In genomic region chr3:159250961-159251360, GRCh38 we compare ENCODE assay signal across 20 cellular contexts.
"Had no signal": no experiment of that assay in that cellular context is flagged by ENCODE, and none has a peak within 500 bp of the region (broad histone marks: within the 10 kb centered on the region; RNA-seq: fewer than 3 reads in every experiment).

No MANE protein-coding gene starts in this region.

- H3K9me3 ChIP-seq: pancreas, right lobe of liver, thyroid gland had no signal

- H3K27ac ChIP-seq: dorsolateral prefrontal cortex, gastroesophageal sphincter, heart left ventricle, hepatocyte, left lung, neutrophil, pancreas, right lobe of liver, stomach, thyroid gland, vagina had no signal

- H3K4me1 ChIP-seq: gastroesophageal sphincter, heart left ventricle, left lung, pancreas, right lobe of liver, stomach, thyroid gland, vagina had no signal

- H3K4me2 ChIP-seq: hepatocyte had no signal

- ATAC-seq: gastroesophageal sphincter; heart left ventricle; left cardiac atrium; left lung; naive thymus-derived CD8-positive, alpha-beta T cell; pancreas; right lobe of liver; stimulated activated effector memory CD8-positive, alpha-beta T cell treated with anti-CD3 and anti-CD28 coated beads, Interleukin-12 subunit alpha, Interleukin-12 subunit beta, amount 100 ng/mL, for 72 hours had no signal

- H3K4me1 Mint-ChIP-seq: naive thymus-derived CD8-positive, alpha-beta T cell; neural crest cell; stimulated activated effector memory CD8-positive, alpha-beta T cell treated with anti-CD3 and anti-CD28 coated beads, Interleukin-12 subunit alpha, Interleukin-12 subunit beta, amount 100 ng/mL, for 72 hours had no signal

- H3K27me3 ChIP-seq: dorsolateral prefrontal cortex, gastroesophageal sphincter, heart left ventricle, hepatocyte, left lung, neutrophil, pancreas, right lobe of liver, thyroid gland, vagina had no signal

- H3K79me2 ChIP-seq: hepatocyte had no signal

- H3K4me3 ChIP-seq: dorsolateral prefrontal cortex, gastroesophageal sphincter, heart left ventricle, hepatocyte, left lung, pancreas, right lobe of liver, stomach, thyroid gland, vagina had no signal

- H3K27ac Mint-ChIP-seq: naive thymus-derived CD8-positive, alpha-beta T cell; stimulated activated effector memory CD8-positive, alpha-beta T cell treated with anti-CD3 and anti-CD28 coated beads, Interleukin-12 subunit alpha, Interleukin-12 subunit beta, amount 100 ng/mL, for 72 hours had no signal

- DNase-seq: dorsolateral prefrontal cortex; effector CD4-positive, alpha-beta T cell; heart left ventricle; left cardiac atrium; left lung; naive thymus-derived CD8-positive, alpha-beta T cell; pancreas; right lobe of liver; stimulated activated CD4-positive, alpha-beta T cell treated with anti-CD3 and anti-CD28 coated beads, Interleukin-2, amount 100 ng/mL, for 24 hours; stimulated activated CD4-positive, alpha-beta T cell treated with anti-CD3 and anti-CD28 coated beads, Interleukin-4, amount 100 ng/mL, for 24 hours; stimulated activated naive CD4-positive, alpha-beta T cell treated with Interleukin-2 at 50 U/mL for 16 hours; stomach; thyroid gland; trophoblast cell had no signal

- H3K36me3 Mint-ChIP-seq: stimulated activated effector memory CD8-positive, alpha-beta T cell treated with anti-CD3 and anti-CD28 coated beads, Interleukin-12 subunit alpha, Interleukin-12 subunit beta, amount 100 ng/mL, for 72 hours had no signal

- H3K4me3 Mint-ChIP-seq: naive thymus-derived CD8-positive, alpha-beta T cell; neural crest cell; stimulated activated effector memory CD8-positive, alpha-beta T cell treated with anti-CD3 and anti-CD28 coated beads, Interleukin-12 subunit alpha, Interleukin-12 subunit beta, amount 100 ng/mL, for 72 hours had no signal

- H3K36me3 ChIP-seq: gastroesophageal sphincter, heart left ventricle, left lung, neutrophil, pancreas, right lobe of liver, stomach, thyroid gland, vagina had no signal

- H2AFZ ChIP-seq: hepatocyte had no signal
